Comparison of ENCODE assay signal across 17 cellular contexts in genomic region chr19:43731854-43732253, GRCh38. TPM values are rescaled to one million over a fixed set of nuclear protein-coding genes. Genes with fewer than 3 reads are reported as not detected.
DNase-seq lines count a peak whose midpoint lies in the region; ATAC-seq and TF ChIP-seq lines count a peak whose summit lies in the region.
"Had no signal": no experiment of that assay in that cellular context is flagged by ENCODE, and none has a peak within 500 bp of the region (broad histone marks: within the 10 kb centered on the region; RNA-seq: fewer than 3 reads in every experiment).

No MANE protein-coding gene starts in this region.

- intact Hi-C loops in natural killer cell (cut with micrococcal nuclease) (no loop called here), spleen (cut with DNase I; ENCODE audit: low total_unique reads) (no loop called here)

- H3K4me3 ChIP-seq in foreskin fibroblast (ENCODE audit: low read depth in 1 of 2, low read length in 2 of 2) (no peak overlapping the region), spleen (no peak overlapping the region)
- H3K4me3 ChIP-seq: breast epithelium had no signal

- TF ChIP-seq CTCF in natural killer cell (IDR thresholded peaks at IDR 0.05) (no peak), RWPE1 (conservative IDR thresholded peaks at IDR 0.05; ENCODE audit: low read depth) (no peak), foreskin fibroblast (IDR thresholded peaks at IDR 0.05; ENCODE audit: low read depth, low read length) (no peak), spleen (IDR thresholded peaks at IDR 0.05 in 8 of 11, conservative IDR thresholded peaks at IDR 0.05 in 3 of 11) (no peak)

- peaks cover 0 to 30% (median 10%) of the 10 kb centered on the region in 6 donors for H3K4me1 ChIP-seq in spleen
- H3K4me1 ChIP-seq: breast epithelium had no signal

- peak overlapping the region; percentile 21 to 48 for H3K27ac Mint-ChIP-seq in natural killer cell treated with Interleukin-12 subunit alpha and Interleukin-12 subunit beta and Interleukin-15 and Interleukin-18, amount 100 ng/mL, for 72 hours
- H3K27ac Mint-ChIP-seq in natural killer cell: peak overlapping the region in 1 of 2 donors; percentile 57
- H3K27ac Mint-ChIP-seq: progenitor cell of endocrine pancreas had no signal

- no peak for ATAC-seq in natural killer cell treated with Interleukin-12 subunit alpha and Interleukin-12 subunit beta and Interleukin-15 and Interleukin-18, amount 100 ng/mL, for 72 hours
- no peak for ATAC-seq in natural killer cell
- no peak for ATAC-seq in HG03354 (IDR thresholded peaks at IDR 0.05; ENCODE audit: poor library complexity, severe bottlenecking, unreplicated experiment)
- no peak for ATAC-seq in HG02973 (IDR thresholded peaks at IDR 0.05; ENCODE audit: unreplicated experiment)
- ATAC-seq: HCT116, left colon had no signal

- peaks cover 6% of the 10 kb centered on the region for H3K36me3 Mint-ChIP-seq in natural killer cell treated with Interleukin-12 subunit alpha and Interleukin-12 subunit beta and Interleukin-15 and Interleukin-18, amount 100 ng/mL, for 72 hours
- peaks cover 11% of the 10 kb centered on the region for H3K36me3 Mint-ChIP-seq in natural killer cell

- WGBS in spleen, 5 donors: 32 to 75% (median 62%) methylated on average over 1 of the region's 1 CpG

- H3K27ac ChIP-seq in RWPE1 (peak overlapping the region; percentile 6), spleen (peak overlapping the region in 3 of 8 donors; percentile 24 to 54 (median 42))

- no peaks in the 10 kb centered on the region for H3K27me3 Mint-ChIP-seq in natural killer cell treated with Interleukin-12 subunit alpha and Interleukin-12 subunit beta and Interleukin-15 and Interleukin-18, amount 100 ng/mL, for 72 hours
- H3K27me3 Mint-ChIP-seq in natural killer cell (ENCODE audit: low read depth in 2 of 2): no peaks in the 10 kb centered on the region
- H3K27me3 Mint-ChIP-seq: progenitor cell of endocrine pancreas had no signal

- POLR2A ChIA-PET in RWPE1 (lab: Yijun Ruan, JAX; ENCODE audit: low non-redundant PET): interaction anchor here (0.7 kb wide), 1 partner anchor 8 kb away, joined by 3 read pairs; no protein-coding TSS in a partner anchor

- H3K27me3 ChIP-seq in spleen (replicated peaks in 1 of 7): no peaks in the 10 kb centered on the region
- H3K27me3 ChIP-seq: breast epithelium had no signal

- H3K9me3 ChIP-seq in spleen: no peaks in the 10 kb centered on the region
- H3K9me3 ChIP-seq: breast epithelium had no signal

- no peaks in the 10 kb centered on the region for H3K9me3 Mint-ChIP-seq in natural killer cell treated with Interleukin-12 subunit alpha and Interleukin-12 subunit beta and Interleukin-15 and Interleukin-18, amount 100 ng/mL, for 72 hours
- no peaks in the 10 kb centered on the region for H3K9me3 Mint-ChIP-seq in natural killer cell

- H3K4me1 Mint-ChIP-seq in natural killer cell treated with Interleukin-12 subunit alpha and Interleukin-12 subunit beta and Interleukin-15 and Interleukin-18, amount 100 ng/mL, for 72 hours (ENCODE audit: low read depth in 2 of 2): peaks cover 0 to 10% of the 10 kb centered on the region in 2 donors
- no peaks in the 10 kb centered on the region for H3K4me1 Mint-ChIP-seq in natural killer cell

- no peak for TF ChIP-seq POLR2A in spleen (IDR thresholded peaks at IDR 0.05)

- H3K36me3 ChIP-seq in spleen: peaks cover 6 to 93% (median 81%) of the 10 kb centered on the region in 6 donors

- CTCF ChIA-PET in RWPE1 (lab: Yijun Ruan, JAX): interaction anchor here (0.8 to 0.9 kb wide), 2 partner anchors 10 to 13 kb away, joined by 3 read pairs; no protein-coding TSS in a partner anchor

- DNase-seq in natural killer cell treated with Interleukin-12 subunit alpha and Interleukin-12 subunit beta and Interleukin-15 and Interleukin-18, amount 100 ng/mL, for 72 hours (ENCODE audit: low spot score): no peak
- DNase-seq in natural killer cell (no peak), RWPE1 (ENCODE audit: low spot score) (no peak), foreskin fibroblast (peak; percentile 14 to 66), spleen (no peak), NCI-H187 (lab: John Stamatoyannopoulos, UW) (no peak)
- DNase-seq: activated effector memory CD4-positive, alpha-beta T cell treated with Interleukin-2 at 50 U/mL for 16 hours; Calu3; left colon; NCI-H1105 had no signal

- no peak overlapping the region for H3K4me3 Mint-ChIP-seq in natural killer cell treated with Interleukin-12 subunit alpha and Interleukin-12 subunit beta and Interleukin-15 and Interleukin-18, amount 100 ng/mL, for 72 hours
- no peak overlapping the region for H3K4me3 Mint-ChIP-seq in natural killer cell

RNA-seq across cellular contexts. Expression of gene IRGC, which starts 16.0 kb away (rescaled TPM):
- not detected for total RNA-seq in natural killer cell treated with Interleukin-12 subunit alpha and Interleukin-12 subunit beta and Interleukin-15 and Interleukin-18, amount 100 ng/mL, for 72 hours
- total RNA-seq in natural killer cell (not detected), spleen (not detected)
- polyA plus RNA-seq in spleen: not detected
- total RNA-seq: activated CD8-positive, alpha-beta memory T cell treated with anti-CD3 and anti-CD28 coated beads for 36 hours; breast epithelium; Calu3; fibroblast of lung; left colon; progenitor cell of endocrine pancreas had no signal
- polyA plus RNA-seq: fibroblast of lung had no signal

RNA-seq across cellular contexts. Expression of gene SMG9, which starts 22.9 kb away (rescaled TPM):
- 100 to 1,000 TPM in 1 of 2 donors, 10 to 100 TPM in 1; 89.4 to 103 TPM for total RNA-seq in natural killer cell treated with Interleukin-12 subunit alpha and Interleukin-12 subunit beta and Interleukin-15 and Interleukin-18, amount 100 ng/mL, for 72 hours
- total RNA-seq in natural killer cell (10 to 100 TPM; 23.3 to 37.4 (median 28.3) TPM), spleen (10 to 100 TPM; 30.9 to 65.9 (median 54.6) TPM)
- polyA plus RNA-seq in spleen: 10 to 100 TPM; 34.0 to 44.8 (median 44.3) TPM

RNA-seq across cellular contexts. Expression of gene KCNN4, which starts 48.9 kb away (rescaled TPM):
- 100 to 1,000 TPM in 1 of 2 donors, 10 to 100 TPM in 1; 99.4 to 107 TPM for total RNA-seq in natural killer cell treated with Interleukin-12 subunit alpha and Interleukin-12 subunit beta and Interleukin-15 and Interleukin-18, amount 100 ng/mL, for 72 hours
- total RNA-seq in natural killer cell: 1 to 10 TPM in 2 of 3 donors, under 1 TPM in 1; 0.72 to 7.1 (median 1.4) TPM
- total RNA-seq in spleen: 10 to 100 TPM; 14.3 to 24.2 (median 21.3) TPM
- polyA plus RNA-seq in spleen: 10 to 100 TPM; 25.3 to 77.6 (median 56.1) TPM

Comparison
In these comparisons a context has a peak if more than half of its experiments do, and no peak if none do; other contexts are left out.
1. DNase-seq: peak in foreskin fibroblast (2 of 2); none in natural killer cell treated with Interleukin-12 subunit alpha and Interleukin-12 subunit beta and Interleukin-15 and Interleukin-18, amount 100 ng/mL, for 72 hours (single experiment), natural killer cell (single experiment), RWPE1 (single experiment), spleen (single experiment) and NCI-H187 (0 of 2).